ENCODE assay signal across 18 cellular contexts in genomic region chr3:189688296-189688695, GRCh38. TPM values are rescaled to one million over a fixed set of nuclear protein-coding genes. Genes with fewer than 3 reads are reported as not detected.
DNase-seq lines count a peak whose midpoint lies in the region; ATAC-seq and TF ChIP-seq lines count a peak whose summit lies in the region.
"Had no signal": no experiment of that assay in that cellular context is flagged by ENCODE, and none has a peak within 500 bp of the region (broad histone marks: within the 10 kb centered on the region; RNA-seq: fewer than 3 reads in every experiment).

No MANE protein-coding gene starts in this region.

- no peaks in the 10 kb centered on the region for H3K79me2 ChIP-seq in Loucy (ENCODE audit: insufficient read depth, low read length)
- H3K79me2 ChIP-seq in PC-3 (ENCODE audit: low read length), result no peaks in the 10 kb centered on the region
- no peaks in the 10 kb centered on the region for H3K79me2 ChIP-seq in osteoblast (ENCODE audit: insufficient read depth, low read length)

- H3K27me3 ChIP-seq in Loucy (ENCODE audit: insufficient read depth, low read length, poor library complexity, severe bottlenecking), result no peaks in the 10 kb centered on the region
- H3K27me3 ChIP-seq in PC-3 (ENCODE audit: low read length), result no peaks in the 10 kb centered on the region
- no peaks in the 10 kb centered on the region for H3K27me3 ChIP-seq in osteoblast (ENCODE audit: insufficient read depth, low read length)
- H3K27me3 ChIP-seq in colonic mucosa, result no peaks in the 10 kb centered on the region
- no peaks in the 10 kb centered on the region for H3K27me3 ChIP-seq in right atrium auricular region
- H3K27me3 ChIP-seq: body of pancreas, left lung, neutrophil had no signal

- ATAC-seq in PC-3 (no peak), HG02938 (IDR thresholded peaks at IDR 0.05; ENCODE audit: unreplicated experiment) (no peak)
- ATAC-seq: activated CD8-positive, alpha-beta T cell treated with anti-CD3 and anti-CD28 coated beads, Interleukin-2, amount 10 ng/mL, durations not matched to agents 7 days and 5 days; body of pancreas; GM23338; K562; left lung had no signal

- H3K9me2 ChIP-seq in Loucy (replicated peaks; ENCODE audit: low read depth, low read length), result no peaks in the 10 kb centered on the region
- no peaks in the 10 kb centered on the region for H3K9me2 ChIP-seq in PC-3 (replicated peaks; ENCODE audit: low read length)

- H3K4me1 ChIP-seq in Loucy (ENCODE audit: insufficient read depth, low read length, poor library complexity, severe bottlenecking) (peaks cover 63% of the 10 kb centered on the region), PC-3 (ENCODE audit: insufficient read depth, low read length) (peaks cover 44% of the 10 kb centered on the region), osteoblast (ENCODE audit: insufficient read depth, low read length) (peaks cover 16% of the 10 kb centered on the region), colonic mucosa (no peaks in the 10 kb centered on the region), right atrium auricular region (no peaks in the 10 kb centered on the region)
- H3K4me1 ChIP-seq: body of pancreas had no signal

- H3K4me2 ChIP-seq in Loucy (ENCODE audit: low read depth, low read length, poor library complexity, severe bottlenecking) (peak overlapping the region; percentile 81), PC-3 (ENCODE audit: low read length) (no peak overlapping the region), osteoblast (ENCODE audit: insufficient read depth, low read length) (no peak overlapping the region)
- H3K4me2 ChIP-seq: GM23338 had no signal

- H4K20me1 ChIP-seq in Loucy (ENCODE audit: insufficient read depth, low read length, poor library complexity, severe bottlenecking) (no peaks in the 10 kb centered on the region), PC-3 (ENCODE audit: low read length) (no peaks in the 10 kb centered on the region), osteoblast (ENCODE audit: insufficient read depth, low read length) (no peaks in the 10 kb centered on the region)

- no peaks in the 10 kb centered on the region for H3K9me3 ChIP-seq in Loucy (ENCODE audit: insufficient read depth, low read depth, low read length)
- H3K9me3 ChIP-seq in PC-3 (ENCODE audit: low read length), result no peaks in the 10 kb centered on the region
- no peaks in the 10 kb centered on the region for H3K9me3 ChIP-seq in osteoblast (ENCODE audit: low read depth, low read length)
- H3K9me3 ChIP-seq in colonic mucosa, result no peaks in the 10 kb centered on the region
- H3K9me3 ChIP-seq in right atrium auricular region, result no peaks in the 10 kb centered on the region
- H3K9me3 ChIP-seq: body of pancreas, left lung, neutrophil had no signal

- no peaks in the 10 kb centered on the region for H3K36me3 ChIP-seq in Loucy (ENCODE audit: insufficient read depth, low read length)
- no peaks in the 10 kb centered on the region for H3K36me3 ChIP-seq in PC-3 (ENCODE audit: low read depth, low read length)
- H3K36me3 ChIP-seq in osteoblast (ENCODE audit: insufficient read depth, low read length), result no peaks in the 10 kb centered on the region
- H3K36me3 ChIP-seq in colonic mucosa, result no peaks in the 10 kb centered on the region
- no peaks in the 10 kb centered on the region for H3K36me3 ChIP-seq in right atrium auricular region
- H3K36me3 ChIP-seq: left lung, neutrophil had no signal

- POLR2A ChIA-PET in PC-3 (lab: Charles Lee; ENCODE audit: unreplicated experiment), result interaction anchor here (0.5 to 0.6 kb wide), 3 partner anchors 92 to 529 kb away, joined by 3 to 5 read pairs (median 3); no protein-coding TSS in a partner anchor

- H3F3A ChIP-seq in Loucy (ENCODE audit: low read depth) (peaks cover 18% of the 10 kb centered on the region), PC-3 (ENCODE audit: low read length, unreplicated experiment) (peaks cover 5% of the 10 kb centered on the region)

- H2AFZ ChIP-seq in Loucy (ENCODE audit: low read length) (peak overlapping the region; percentile 57), PC-3 (ENCODE audit: low read length) (peak overlapping the region; percentile 49; the same call in 1 of the 2 replicates), osteoblast (ENCODE audit: low read length) (peak overlapping the region; percentile 34)
- H2AFZ ChIP-seq: GM23338 had no signal

- TF ChIP-seq CTCF in Loucy (conservative IDR thresholded peaks at IDR 0.05; ENCODE audit: low read length) (no peak), PC-3 (conservative IDR thresholded peaks at IDR 0.05; ENCODE audit: low read depth, low read length) (no peak), osteoblast (IDR thresholded peaks at IDR 0.05; ENCODE audit: extremely low read depth, low read depth, low read length) (no peak), colonic mucosa (IDR thresholded peaks at IDR 0.05) (no peak), right atrium auricular region (IDR thresholded peaks at IDR 0.05) (no peak)

- H3K9ac ChIP-seq in Loucy (ENCODE audit: low read depth, low read length, poor library complexity, severe bottlenecking) (peak overlapping the region; percentile 27), PC-3 (ENCODE audit: low read length) (no peak overlapping the region), colonic mucosa (ENCODE audit: low read depth in 2 of 2, low read length in 2 of 2) (no peak overlapping the region)

- intact Hi-C loops in PC-3 (cut with micrococcal nuclease) (loop anchor here (5.0 to 10.0 kb wide), 2 partner anchors 126 to 413 kb away; no protein-coding TSS in a partner anchor), colonic mucosa (cut with DNase I) (no loop called here)

- H3K4me3 ChIP-seq in Loucy (ENCODE audit: low read length, poor library complexity, severe bottlenecking) (peak overlapping the region; percentile 65), PC-3 (ENCODE audit: low read length) (no peak overlapping the region), osteoblast (ENCODE audit: insufficient read depth, low read length) (no peak overlapping the region), colonic mucosa (no peak overlapping the region), right atrium auricular region (no peak overlapping the region)
- H3K4me3 ChIP-seq: body of pancreas, GM23338, K562, left lung had no signal

- CTCF ChIA-PET in PC-3 (lab: Charles Lee), result interaction anchor here (0.6 kb wide), 1 partner anchor 256 kb away, joined by 4 read pairs; no protein-coding TSS in a partner anchor

- H3K27ac ChIP-seq in PC-3 (ENCODE audit: low read length), result no peak overlapping the region
- H3K27ac ChIP-seq in osteoblast (ENCODE audit: low read depth, low read length), result no peak overlapping the region
- H3K27ac ChIP-seq in colonic mucosa, result no peak overlapping the region
- no peak overlapping the region for H3K27ac ChIP-seq in right atrium auricular region
- H3K27ac ChIP-seq: body of pancreas, left lung, neutrophil had no signal

- DNase-seq in NCI-H1417 (lab: John Stamatoyannopoulos, UW) (peak; percentile 20 to 59 (median 21)), NCI-H1417 treated with DMSO at 0.1 percent for 48 hours (lab: John Stamatoyannopoulos, UW) (no peak), PC-3 (no peak), osteoblast (ENCODE audit: insufficient read length, low spot score, missing footprints) (no peak), colonic mucosa (no peak), right atrium auricular region (ENCODE audit: low spot score) (no peak)
- DNase-seq: activated CD4-positive, CD25-positive, alpha-beta regulatory T cell; activated CD8-positive, alpha-beta T cell treated with anti-CD3 and anti-CD28 coated beads, Interleukin-2, amount 10 ng/mL, durations not matched to agents 7 days and 5 days; body of pancreas; Calu3; left lung; NCI-H226; stimulated activated naive CD4-positive, alpha-beta T cell had no signal

- BruUV-seq in PC-3 (replicated peaks; lab: Mats Ljungman, UMichigan), result no TSS peak

RNA-seq across cellular contexts. Expression of gene TP63, which starts 57.1 kb away (rescaled TPM):
- total RNA-seq in PC-3 (2014; rRNA removed) (0.23 and 0.29 TPM in 2 replicates), osteoblast (1.8 and 2.4 TPM in 2 replicates), colonic mucosa (not detected), right atrium auricular region (under 1 TPM; 0.24 to 0.30 TPM)
- total RNA-seq: activated CD8-positive, alpha-beta T cell treated with anti-CD3 and anti-CD28 coated beads, Interleukin-2, amount 10 ng/mL, durations not matched to agents 7 days and 5 days; body of pancreas; Calu3; GM23338 had no signal

Comparison
In these comparisons a context has a peak if more than half of its experiments do, and no peak if none do; other contexts are left out.
1. DNase-seq: peak in NCI-H1417 (3 of 3); none in NCI-H1417 treated with DMSO at 0.1 percent for 48 hours (single experiment), PC-3 (single experiment), osteoblast (single experiment), colonic mucosa (single experiment) and right atrium auricular region (single experiment).
2. Peak in every context shown above with its lines, with median percentiles within 50 percentile points of each other: H2AFZ ChIP-seq.